In the genomic region with DNA sequence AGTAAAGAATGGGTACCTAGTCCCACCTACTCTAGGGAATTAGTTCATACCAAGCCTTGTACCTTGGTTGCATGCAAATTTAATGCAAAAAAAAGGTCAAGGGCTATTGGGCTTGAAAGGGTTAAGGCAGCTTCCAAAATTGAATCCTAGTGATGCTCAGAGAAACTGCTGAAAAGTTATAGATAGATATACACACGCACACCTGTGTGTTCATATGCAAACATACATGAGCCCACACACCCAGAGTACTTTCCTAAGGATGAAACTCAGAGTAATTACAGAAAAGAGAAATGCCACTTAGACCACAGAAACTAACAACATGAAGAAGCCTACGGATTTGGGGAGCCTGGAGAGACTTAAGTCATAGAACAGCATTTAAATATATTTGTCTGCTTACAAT, we compare ENCODE assay signal across 8 cellular contexts.
A peak's percentile ranks its signal among the peaks of the same experiment; 100 is the strongest.
DNase-seq lines count a peak whose midpoint lies in the region; ATAC-seq and TF ChIP-seq lines count a peak whose summit lies in the region.

No MANE protein-coding gene starts in this region.

- peak; percentile 60 for ATAC-seq in GM18520 (IDR thresholded peaks at IDR 0.05; ENCODE audit: unreplicated experiment)
- peak; percentile 54 to 56 for ATAC-seq in stimulated activated naive B cell treated with anti-CD40 and anti-IgM and Interleukin-4, amounts not matched to agents 10 μg/mL and 1 μg/mL and 100 μg/mL, for 72 hours (replicated peaks)

- H3K4me3 ChIP-seq in HFF-Myc (replicated peaks; ENCODE audit: low read depth, low read length): peak overlapping the region; percentile 81
- H3K4me3 ChIP-seq in fibroblast of mammary gland (ENCODE audit: control insufficient read depth, low read depth, low read length): peak overlapping the region; percentile 80

- no peaks in the 10 kb centered on the region for H3K27me3 Mint-ChIP-seq in stimulated activated naive B cell treated with anti-CD40 and anti-IgM and Interleukin-4, amounts not matched to agents 10 μg/mL and 1 μg/mL and 100 μg/mL, for 72 hours

- H3K36me3 Mint-ChIP-seq in stimulated activated naive B cell treated with anti-CD40 and anti-IgM and Interleukin-4, amounts not matched to agents 10 μg/mL and 1 μg/mL and 100 μg/mL, for 72 hours: peaks cover 11 to 30% of the 10 kb centered on the region in 2 donors

- H3K4me1 Mint-ChIP-seq in stimulated activated naive B cell treated with anti-CD40 and anti-IgM and Interleukin-4, amounts not matched to agents 10 μg/mL and 1 μg/mL and 100 μg/mL, for 72 hours: peaks cover 23 to 52% of the 10 kb centered on the region in 2 donors

- peaks cover 6 to 8% of the 10 kb centered on the region in 2 donors for H3K9me3 Mint-ChIP-seq in stimulated activated naive B cell treated with anti-CD40 and anti-IgM and Interleukin-4, amounts not matched to agents 10 μg/mL and 1 μg/mL and 100 μg/mL, for 72 hours

- DNase-seq in HFF-Myc (ENCODE audit: extremely low read depth, low read depth): no peak
- DNase-seq in NOMO-1 (lab: John Stamatoyannopoulos, UW; ENCODE audit: unreplicated experiment in 2 of 2): peak; percentile 72 to 88
- DNase-seq in fibroblast of mammary gland (ENCODE audit: low read depth): no peak
- peak; percentile 20 for DNase-seq in stimulated activated naive B cell treated with anti-CD40 and anti-IgM and Interleukin-4, amounts not matched to agents 10 μg/mL and 1 μg/mL and 100 μg/mL, for 72 hours
- no peak for DNase-seq in AG08396 (ENCODE audit: low spot score)
- no peak for DNase-seq in midbrain (lab: John Stamatoyannopoulos, UW)
- no peak for DNase-seq in NK-92 (lab: John Stamatoyannopoulos, UW; ENCODE audit: unreplicated experiment)

- H3K4me3 Mint-ChIP-seq in stimulated activated naive B cell treated with anti-CD40 and anti-IgM and Interleukin-4, amounts not matched to agents 10 μg/mL and 1 μg/mL and 100 μg/mL, for 72 hours: peak overlapping the region; percentile 93

- no peak for TF ChIP-seq CTCF in HFF-Myc (IDR thresholded peaks at IDR 0.05; ENCODE audit: low read depth, low read length, missing control alignments)
- TF ChIP-seq CTCF in fibroblast of mammary gland (conservative IDR thresholded peaks at IDR 0.05; ENCODE audit: control insufficient read depth, insufficient read depth, low read depth, low read length): no peak

- H3K27ac Mint-ChIP-seq in stimulated activated naive B cell treated with anti-CD40 and anti-IgM and Interleukin-4, amounts not matched to agents 10 μg/mL and 1 μg/mL and 100 μg/mL, for 72 hours: peak overlapping the region; percentile 98

Comparison
In these comparisons a context has a peak if more than half of its experiments do, and no peak if none do; other contexts are left out.
1. DNase-seq: peak in NOMO-1 (2 of 2) and stimulated activated naive B cell treated with anti-CD40 and anti-IgM and Interleukin-4, amounts not matched to agents 10 μg/mL and 1 μg/mL and 100 μg/mL, for 72 hours (single experiment); none in HFF-Myc (single experiment), fibroblast of mammary gland (single experiment), AG08396 (single experiment), midbrain (single experiment) and NK-92 (single experiment).